ENCODE assay signal across 21 cellular contexts in genomic region chr9:134888603-134889195, GRCh38. TPM values are rescaled to one million over a fixed set of nuclear protein-coding genes. Genes with fewer than 3 reads are reported as not detected.
DNase-seq lines count a peak whose midpoint lies in the region; ATAC-seq, FAIRE-seq and TF ChIP-seq lines count a peak whose summit lies in the region.
"Had no signal": no experiment of that assay in that cellular context is flagged by ENCODE, and none has a peak within 500 bp of the region (broad histone marks: within the 10 kb centered on the region; RNA-seq: fewer than 3 reads in every experiment).

No MANE protein-coding gene starts in this region.

- no peak overlapping the region for H3K4me2 ChIP-seq in HepG2 (ENCODE audit: low read depth, low read length)

- TF ChIP-seq CTCF in right lobe of liver (IDR thresholded peaks at IDR 0.05), result no peak
- no peak for TF ChIP-seq CTCF in HepG2 (CRISPR knock-in tag; IDR thresholded peaks at IDR 0.05)
- no peak for TF ChIP-seq CTCF in osteocyte (IDR thresholded peaks at IDR 0.05)

- H3K36me3 ChIP-seq in right lobe of liver, result no peaks in the 10 kb centered on the region
- H3K36me3 ChIP-seq in HepG2 (replicated peaks in 1 of 2; ENCODE audit: control insufficient read depth in 1 of 2, insufficient read depth in 2 of 2, low read length in 2 of 2), result no peaks in the 10 kb centered on the region

- peak in 3 of 4 donors; percentile 5 to 22 (median 6) for ATAC-seq in right lobe of liver
- no peak for ATAC-seq in HepG2
- ATAC-seq in activated T-helper 17 cell treated with anti-CD3 and anti-CD28 coated beads, Interleukin-2, amount 50 U/mL, for 72 hours (replicated peaks), result no peak
- ATAC-seq in HG03439 (IDR thresholded peaks at IDR 0.05; ENCODE audit: unreplicated experiment), result no peak

- CTCF ChIA-PET in HepG2 (lab: Yijun Ruan, JAX; ENCODE audit: low intra/inter-chr PET ratio, low total read pairs), result no interaction called here
- CTCF ChIA-PET in HEK293T (lab: Yijun Ruan, JAX), result no interaction called here

- H3K27me3 Mint-ChIP-seq in osteocyte (ENCODE audit: unreplicated experiment), result peaks cover 25% of the 10 kb centered on the region
- peaks cover 10% of the 10 kb centered on the region for H3K27me3 Mint-ChIP-seq in activated T-helper 17 cell treated with anti-CD3 and anti-CD28 coated beads, Interleukin-2, amount 50 U/mL, for 72 hours

- H3K9me3 ChIP-seq in right lobe of liver (no peaks in the 10 kb centered on the region), HepG2 (ENCODE audit: low read length) (no peaks in the 10 kb centered on the region)

- 49% methylated on average over 5 of the region's 14 CpGs for WGBS in right lobe of liver (ENCODE audit: insufficient coverage, low coverage, low lambda C conversion rate, missing lambda C conversion rate)
- 6% methylated on average over 5 of the region's 14 CpGs for WGBS in HepG2 (ENCODE audit: low lambda C conversion rate)

- H2AFZ ChIP-seq in HepG2 (ENCODE audit: low read length), result no peak overlapping the region

- no peak for TF ChIP-seq RAD21 in HepG2 (CRISPR knock-in tag; IDR thresholded peaks at IDR 0.05)

- no peaks in the 10 kb centered on the region for H3K36me3 Mint-ChIP-seq in osteocyte (ENCODE audit: unreplicated experiment)
- H3K36me3 Mint-ChIP-seq in activated T-helper 17 cell treated with anti-CD3 and anti-CD28 coated beads, Interleukin-2, amount 50 U/mL, for 72 hours (ENCODE audit: low read depth), result no peaks in the 10 kb centered on the region

- H3K4me3 ChIP-seq in right lobe of liver (no peak overlapping the region), HepG2 (replicated peaks in 1 of 3; ENCODE audit: insufficient read depth in 1 of 3, low read depth in 2 of 3, low read length in 3 of 3) (no peak overlapping the region)

- H4K20me1 ChIP-seq in HepG2 (ENCODE audit: insufficient read depth, low read length), result no peaks in the 10 kb centered on the region

- in situ Hi-C loops in HepG2 (cut with HindIII; ENCODE audit: extremely low pct_ligation_motif_present, low pct_unique_long_range_greater_than_20kb), result no loop called here

- no peaks in the 10 kb centered on the region for H3K79me2 ChIP-seq in HepG2 (ENCODE audit: insufficient read depth, low read length)

- no peak overlapping the region for H3K9ac ChIP-seq in HepG2 (ENCODE audit: insufficient read depth, low read depth, low read length)

- H3K27ac ChIP-seq in right lobe of liver, result no peak overlapping the region
- H3K27ac ChIP-seq in HepG2 (ENCODE audit: extremely low read length, insufficient read depth, low read length), result no peak overlapping the region
- H3K27ac ChIP-seq: C4-2B had no signal

- DNase-seq in right lobe of liver (peak in 1 of 3 donors; percentile 52), HepG2 (ENCODE audit: low spot score) (no peak), osteocyte (ENCODE audit: extremely low spot score, unreplicated experiment) (peak; percentile 49), HEK293T (ENCODE audit: extremely low spot score) (no peak)
- peak; percentile 28 for DNase-seq in activated CD8-positive, alpha-beta memory T cell treated with anti-CD3 and anti-CD28 coated beads, Interleukin-2, amount 50 U/mL, for 48 hours
- DNase-seq in stimulated activated CD4-positive, alpha-beta T cell treated with anti-CD3 and anti-CD28 coated beads, Interleukin-2, amount 100 ng/mL, for 24 hours, result no peak
- DNase-seq: DMS 273 treated with DMSO at 0.1 percent for 48 hours, GF-D8, NCI-H187, NCI-H345, NCI-H69, OCI-M1, SIG-M5 had no signal

- no TSS peak for BruUV-seq in HepG2 (replicated peaks; lab: Mats Ljungman, UMichigan)

- H3K4me1 ChIP-seq in right lobe of liver, result no peaks in the 10 kb centered on the region
- no peaks in the 10 kb centered on the region for H3K4me1 ChIP-seq in HepG2 (ENCODE audit: insufficient read depth, low read length)

- FAIRE-seq in HepG2 (lab: Jason Lieb, UNC), result no peak
- FAIRE-seq: A204.1, GM12892 had no signal

- POLR2A ChIA-PET in HepG2 (lab: Yijun Ruan, JAX) (no interaction called here), HEK293T (lab: Yijun Ruan, JAX) (no interaction called here)

- H3K27ac Mint-ChIP-seq in osteocyte (ENCODE audit: unreplicated experiment), result no peak overlapping the region
- H3K27ac Mint-ChIP-seq in activated T-helper 17 cell treated with anti-CD3 and anti-CD28 coated beads, Interleukin-2, amount 50 U/mL, for 72 hours, result no peak overlapping the region

- H3K4me1 Mint-ChIP-seq in osteocyte (ENCODE audit: unreplicated experiment), result peaks cover 5% of the 10 kb centered on the region
- no peaks in the 10 kb centered on the region for H3K4me1 Mint-ChIP-seq in activated T-helper 17 cell treated with anti-CD3 and anti-CD28 coated beads, Interleukin-2, amount 50 U/mL, for 72 hours

- H3K4me3 Mint-ChIP-seq in osteocyte (ENCODE audit: unreplicated experiment), result no peak overlapping the region
- H3K4me3 Mint-ChIP-seq in activated T-helper 17 cell treated with anti-CD3 and anti-CD28 coated beads, Interleukin-2, amount 50 U/mL, for 72 hours, result no peak overlapping the region

- TF ChIP-seq POLR2A in right lobe of liver (IDR thresholded peaks at IDR 0.05) (no peak), HepG2 (IDR thresholded peaks at IDR 0.05; ENCODE audit: insufficient read depth in 1 of 2, low read depth in 2 of 2, low read length in 2 of 2) (no peak)

- no peaks in the 10 kb centered on the region for H3K9me3 Mint-ChIP-seq in osteocyte (ENCODE audit: unreplicated experiment)
- H3K9me3 Mint-ChIP-seq in activated T-helper 17 cell treated with anti-CD3 and anti-CD28 coated beads, Interleukin-2, amount 50 U/mL, for 72 hours, result no peaks in the 10 kb centered on the region

- TF ChIP-seq EP300 in HepG2 (IDR thresholded peaks at IDR 0.05; ENCODE audit: low read depth in 2 of 2, low read length in 2 of 2) (no peak), HepG2 (CRISPR knock-in tag; IDR thresholded peaks at IDR 0.05; ENCODE audit: borderline replicate concordance) (no peak)

- intact Hi-C loops in right lobe of liver (cut with DNase I) (no loop called here), HepG2 (cut with micrococcal nuclease; ENCODE audit: unreplicated experiment) (no loop called here)

- H3K27me3 ChIP-seq in right lobe of liver (no peaks in the 10 kb centered on the region), HepG2 (ENCODE audit: control insufficient read depth in 1 of 2, insufficient read depth in 2 of 2, low read length in 2 of 2) (peaks cover 5 to 66% of the 10 kb centered on the region in 2 experiments)

TF ChIP-seq in HEK293T, 16 proteins besides CTCF, POLR2A, EP300 and RAD21 (continues in another document):
- TF ChIP-seq SP1 (IDR thresholded peaks at IDR 0.05), result no peak

RNA-seq across cellular contexts. Expression of gene FCN2, which starts 8.1 kb away (rescaled TPM):
- total RNA-seq in right lobe of liver (100 to 1,000 TPM in 1 of 6 experiments, 10 to 100 TPM in 5; 46.6 to 116 (median 77.3) TPM), HepG2 (2016; rRNA removed; fragmentation: Illumina TruSeq; extraction: Trizol) (not detected in 2 replicates), osteocyte (not detected in 2 replicates)
- not detected in 2 replicates for total RNA-seq in HepG2 (2016; cell fraction: cytosol; rRNA removed; fragmentation: Illumina TruSeq; extraction: Trizol; ENCODE audit: low read depth)
- total RNA-seq in HepG2 (2016; cell fraction: insoluble cytoplasmic fraction; rRNA removed; fragmentation: Illumina TruSeq; extraction: Trizol), result not detected in 2 replicates
- not detected in 2 replicates for total RNA-seq in HepG2 (2016; cell fraction: membrane; rRNA removed; fragmentation: Illumina TruSeq; extraction: Trizol)
- not detected in 2 replicates for total RNA-seq in HepG2 (2016; cell fraction: nucleus; rRNA removed; fragmentation: Illumina TruSeq; extraction: Trizol)
- not detected in 2 replicates for polyA plus RNA-seq in HepG2 (2011; rRNA removed)
- not detected in 2 replicates for polyA plus RNA-seq in HepG2 (2011; cell fraction: cytosol; rRNA removed)
- polyA plus RNA-seq in HepG2 (2011; cell fraction: nucleus; rRNA removed), result not detected in 2 replicates
- not detected in 2 replicates for polyA plus RNA-seq in HepG2 (2012)
- not detected in 2 replicates for polyA plus RNA-seq in HepG2 (2016; cell fraction: cytosol; fragmentation: Illumina TruSeq; extraction: Trizol; ENCODE audit: low read depth)
- polyA plus RNA-seq in HepG2 (2016; cell fraction: insoluble cytoplasmic fraction; fragmentation: Illumina TruSeq; extraction: Trizol; ENCODE audit: low read depth), result not detected in 2 replicates
- not detected in 2 replicates for polyA plus RNA-seq in HepG2 (2016; cell fraction: membrane; fragmentation: Illumina TruSeq; extraction: Trizol; ENCODE audit: low read depth)
- polyA plus RNA-seq in HepG2 (2016; cell fraction: nucleus; fragmentation: Illumina TruSeq; extraction: Trizol; ENCODE audit: insufficient read depth, low read depth), result not detected in 2 replicates
- polyA minus RNA-seq in HepG2 (2011; rRNA and poly(A)+ RNA removed; ENCODE audit: low replicate concordance), result not detected in 2 replicates
- polyA minus RNA-seq in HepG2 (2011; cell fraction: cytosol; rRNA and poly(A)+ RNA removed), result not detected in 2 replicates
- not detected in 2 replicates for polyA minus RNA-seq in HepG2 (2011; cell fraction: nucleus; rRNA and poly(A)+ RNA removed)
- total RNA-seq in activated T-helper 17 cell treated with anti-CD3 and anti-CD28 coated beads, Interleukin-2, amount 50 U/mL, for 72 hours, result not detected
- total RNA-seq: H4, HT1080, RPMI7951 had no signal

RNA-seq across cellular contexts. Expression of gene FCN1, which starts 29.0 kb away (rescaled TPM):
- total RNA-seq in right lobe of liver (1 to 10 TPM in 5 of 6 experiments, under 1 TPM in 1; 0.68 to 5.3 (median 1.7) TPM), HepG2 (2016; rRNA removed; fragmentation: Illumina TruSeq; extraction: Trizol) (not detected in 2 replicates), osteocyte (not detected in 2 replicates)
- not detected in 2 replicates for total RNA-seq in HepG2 (2016; cell fraction: cytosol; rRNA removed; fragmentation: Illumina TruSeq; extraction: Trizol; ENCODE audit: low read depth)
- total RNA-seq in HepG2 (2016; cell fraction: insoluble cytoplasmic fraction; rRNA removed; fragmentation: Illumina TruSeq; extraction: Trizol), result not detected in 2 replicates
- not detected in 2 replicates for total RNA-seq in HepG2 (2016; cell fraction: membrane; rRNA removed; fragmentation: Illumina TruSeq; extraction: Trizol)
- total RNA-seq in HepG2 (2016; cell fraction: nucleus; rRNA removed; fragmentation: Illumina TruSeq; extraction: Trizol), result not detected in 2 replicates
- not detected in 2 replicates for polyA plus RNA-seq in HepG2 (2011; rRNA removed)
- polyA plus RNA-seq in HepG2 (2011; cell fraction: cytosol; rRNA removed), result not detected in 2 replicates
- polyA plus RNA-seq in HepG2 (2011; cell fraction: nucleus; rRNA removed), result not detected in 2 replicates
- polyA plus RNA-seq in HepG2 (2012), result not detected in 2 replicates
- polyA plus RNA-seq in HepG2 (2016; cell fraction: cytosol; fragmentation: Illumina TruSeq; extraction: Trizol; ENCODE audit: low read depth), result not detected in 2 replicates
- not detected in 2 replicates for polyA plus RNA-seq in HepG2 (2016; cell fraction: insoluble cytoplasmic fraction; fragmentation: Illumina TruSeq; extraction: Trizol; ENCODE audit: low read depth)
- not detected in 2 replicates for polyA plus RNA-seq in HepG2 (2016; cell fraction: membrane; fragmentation: Illumina TruSeq; extraction: Trizol; ENCODE audit: low read depth)
- not detected in 2 replicates for polyA plus RNA-seq in HepG2 (2016; cell fraction: nucleus; fragmentation: Illumina TruSeq; extraction: Trizol; ENCODE audit: insufficient read depth, low read depth)
- polyA minus RNA-seq in HepG2 (2011; rRNA and poly(A)+ RNA removed; ENCODE audit: low replicate concordance), result not detected in 2 replicates
- polyA minus RNA-seq in HepG2 (2011; cell fraction: cytosol; rRNA and poly(A)+ RNA removed), result not detected in 2 replicates
- polyA minus RNA-seq in HepG2 (2011; cell fraction: nucleus; rRNA and poly(A)+ RNA removed), result not detected in 2 replicates
- total RNA-seq in activated T-helper 17 cell treated with anti-CD3 and anti-CD28 coated beads, Interleukin-2, amount 50 U/mL, for 72 hours, result not detected
- total RNA-seq: H4, HT1080, RPMI7951 had no signal

Comparison
In these comparisons a context has a peak if more than half of its experiments do, and no peak if none do; other contexts are left out.
1. ATAC-seq: peak in right lobe of liver (3 of 4); none in HepG2 (single experiment), activated T-helper 17 cell treated with anti-CD3 and anti-CD28 coated beads, Interleukin-2, amount 50 U/mL, for 72 hours (single experiment) and HG03439 (single experiment).
2. RNA of gene FCN2, which starts 8.1 kb away (total RNA-seq): 46.6 to 116 TPM in right lobe of liver; not detected in HepG2, not detected in osteocyte and not detected in activated T-helper 17 cell treated with anti-CD3 and anti-CD28 coated beads, Interleukin-2, amount 50 U/mL, for 72 hours; every median in the first group is over 10 times any median in the second.
3. DNase-seq: peak in activated CD8-positive, alpha-beta memory T cell treated with anti-CD3 and anti-CD28 coated beads, Interleukin-2, amount 50 U/mL, for 48 hours (single experiment) and osteocyte (single experiment); none in HepG2 (single experiment), stimulated activated CD4-positive, alpha-beta T cell treated with anti-CD3 and anti-CD28 coated beads, Interleukin-2, amount 100 ng/mL, for 24 hours (0 of 2) and HEK293T (single experiment).